Comparison of ENCODE assay signal across 8 cellular contexts in genomic region chr6:144055121-144055931, GRCh38. TPM values are rescaled to one million over a fixed set of nuclear protein-coding genes. Genes with fewer than 3 reads are reported as not detected.
DNase-seq lines count a peak whose midpoint lies in the region; ATAC-seq and TF ChIP-seq lines count a peak whose summit lies in the region.
"Had no signal": no experiment of that assay in that cellular context is flagged by ENCODE, and none has a peak within 500 bp of the region (broad histone marks: within the 10 kb centered on the region; RNA-seq: fewer than 3 reads in every experiment).

No MANE protein-coding gene starts in this region.

- no peak overlapping the region for H4K8ac ChIP-seq in trophoblast cell (ENCODE audit: low read depth, low read length)

- POLR2A ChIA-PET in activated CD4-positive, alpha-beta memory T cell treated with anti-CD3 and anti-CD28 coated beads, Interleukin-2, amount 10 ng/mL, durations not matched to agents 7 days and 5 days (lab: Charles Lee): interaction anchor here (1.1 to 3.8 kb wide), 10 partner anchors 10 to 544 kb away, joined by 3 to 116 read pairs (median 6); partner anchors contain the start of genes FUCA2, LTV1, SF3B5 and STX11

- H3K9me3 Mint-ChIP-seq in activated CD4-positive, alpha-beta memory T cell treated with anti-CD3 and anti-CD28 coated beads, Interleukin-2, amount 10 ng/mL, durations not matched to agents 7 days and 5 days: no peaks in the 10 kb centered on the region

- H3K23ac ChIP-seq in trophoblast cell (ENCODE audit: low read length): no peak overlapping the region

- H2BK5ac ChIP-seq in trophoblast cell (ENCODE audit: low read depth, low read length, poor library complexity): no peak overlapping the region

- no peaks in the 10 kb centered on the region for H3K79me2 ChIP-seq in trophoblast cell (ENCODE audit: control insufficient read depth, insufficient read depth, low read length, poor library complexity)

- peak; percentile 64 for DNase-seq in activated CD4-positive, alpha-beta memory T cell treated with anti-CD3 and anti-CD28 coated beads, Interleukin-2, amount 10 ng/mL, durations not matched to agents 7 days and 5 days
- DNase-seq in trophoblast cell: no peak
- no peak for DNase-seq in OCI-M2 (lab: John Stamatoyannopoulos, UW; ENCODE audit: unreplicated experiment)
- no peak for DNase-seq in heart left ventricle
- DNase-seq in BE2C: no peak

- WGBS in trophoblast cell (ENCODE audit: extremely low coverage, insufficient coverage, insufficient read length): no CpG with 5 or more reads among the region's 6 CpGs
- WGBS in heart left ventricle, 4 donors: 80 to 83% (median 82%) methylated on average over 6 of the region's 6 CpGs

- ATAC-seq in GM19324 (IDR thresholded peaks at IDR 0.05; ENCODE audit: low FRiP score, unreplicated experiment): peak; percentile 83
- ATAC-seq in HG03097 (IDR thresholded peaks at IDR 0.05; ENCODE audit: low FRiP score, unreplicated experiment): peak; percentile 57
- no peak for ATAC-seq in heart left ventricle

- no peak overlapping the region for H3K4ac ChIP-seq in trophoblast cell (ENCODE audit: low read depth, low read length)

- no peaks in the 10 kb centered on the region for H3K4me1 ChIP-seq in trophoblast cell (ENCODE audit: control insufficient read depth in 1 of 2, insufficient read depth in 2 of 2, low read length in 2 of 2)
- peaks cover 0 to 6% (median 0%) of the 10 kb centered on the region in 12 donors for H3K4me1 ChIP-seq in heart left ventricle
- H3K4me1 ChIP-seq in BE2C: no peaks in the 10 kb centered on the region

- H3K14ac ChIP-seq in trophoblast cell (ENCODE audit: low read length): no peak overlapping the region

- peaks cover 2% of the 10 kb centered on the region for H3K9me3 ChIP-seq in trophoblast cell (ENCODE audit: insufficient read depth, low read depth, low read length)
- H3K9me3 ChIP-seq in heart left ventricle: no peaks in the 10 kb centered on the region
- H3K9me3 ChIP-seq in BE2C: no peaks in the 10 kb centered on the region

- peak overlapping the region; percentile 82 for H3K27ac Mint-ChIP-seq in activated CD4-positive, alpha-beta memory T cell treated with anti-CD3 and anti-CD28 coated beads, Interleukin-2, amount 10 ng/mL, durations not matched to agents 7 days and 5 days

- no peak overlapping the region for H2BK120ac ChIP-seq in trophoblast cell (ENCODE audit: insufficient read depth, low read length, poor library complexity)

- TF ChIP-seq CTCF in heart left ventricle (IDR thresholded peaks at IDR 0.05) (no peak), BE2C (IDR thresholded peaks at IDR 0.05; ENCODE audit: low read depth, low read length) (no peak)

- H3K9ac ChIP-seq in trophoblast cell (ENCODE audit: low read length): no peak overlapping the region

- CTCF ChIA-PET in activated CD4-positive, alpha-beta memory T cell treated with anti-CD3 and anti-CD28 coated beads, Interleukin-2, amount 10 ng/mL, durations not matched to agents 7 days and 5 days (lab: Charles Lee): interaction anchor here (0.7 to 2.5 kb wide), 6 partner anchors 9 to 163 kb away, joined by 3 to 27 read pairs (median 4); no protein-coding TSS in a partner anchor

- H3K4me1 Mint-ChIP-seq in activated CD4-positive, alpha-beta memory T cell treated with anti-CD3 and anti-CD28 coated beads, Interleukin-2, amount 10 ng/mL, durations not matched to agents 7 days and 5 days: peaks cover 32% of the 10 kb centered on the region

- TF ChIP-seq POLR2A in heart left ventricle (IDR thresholded peaks at IDR 0.05): no peak

- no peak overlapping the region for H2BK12ac ChIP-seq in trophoblast cell (ENCODE audit: low read length)

- H4K91ac ChIP-seq in trophoblast cell (ENCODE audit: low read depth, low read length): no peak overlapping the region

- H3K36me3 ChIP-seq in trophoblast cell (ENCODE audit: control insufficient read depth in 1 of 2, insufficient read depth in 2 of 2, low read length in 2 of 2): no peaks in the 10 kb centered on the region
- H3K36me3 ChIP-seq in heart left ventricle: no peaks in the 10 kb centered on the region
- H3K36me3 ChIP-seq in BE2C: no peaks in the 10 kb centered on the region

- H3K4me3 Mint-ChIP-seq in activated CD4-positive, alpha-beta memory T cell treated with anti-CD3 and anti-CD28 coated beads, Interleukin-2, amount 10 ng/mL, durations not matched to agents 7 days and 5 days: peak overlapping the region; percentile 69

- no peaks in the 10 kb centered on the region for H3K79me1 ChIP-seq in trophoblast cell (ENCODE audit: low read length)

- no peak overlapping the region for H2AK5ac ChIP-seq in trophoblast cell (ENCODE audit: low read length)

- no peak overlapping the region for H4K12ac ChIP-seq in trophoblast cell (ENCODE audit: low read depth, low read length)

- H3K27me3 ChIP-seq in trophoblast cell (ENCODE audit: insufficient read depth, low read length) (no peaks in the 10 kb centered on the region), heart left ventricle (peaks cover 0 to 4% (median 0%) of the 10 kb centered on the region in 9 donors), BE2C (no peaks in the 10 kb centered on the region; the same call in 1 of the 2 replicates)

- peaks cover 6% of the 10 kb centered on the region for H3K36me3 Mint-ChIP-seq in activated CD4-positive, alpha-beta memory T cell treated with anti-CD3 and anti-CD28 coated beads, Interleukin-2, amount 10 ng/mL, durations not matched to agents 7 days and 5 days (ENCODE audit: low read depth)

- no peak overlapping the region for H3K4me2 ChIP-seq in trophoblast cell (ENCODE audit: low read length)

- H3K27me3 Mint-ChIP-seq in activated CD4-positive, alpha-beta memory T cell treated with anti-CD3 and anti-CD28 coated beads, Interleukin-2, amount 10 ng/mL, durations not matched to agents 7 days and 5 days: no peaks in the 10 kb centered on the region

- H3K4me3 ChIP-seq in trophoblast cell (ENCODE audit: low read depth, low read length) (peak overlapping the region; percentile 20), heart left ventricle (peak overlapping the region in 1 of 12 donors; percentile 40), BE2C (ENCODE audit: low read depth, low read length) (no peak overlapping the region)
- H3K4me3 ChIP-seq: SK-N-MC had no signal

- no peak overlapping the region for H2AFZ ChIP-seq in trophoblast cell (ENCODE audit: insufficient read depth, low read length, poor library complexity)

- no peak overlapping the region for H3K18ac ChIP-seq in trophoblast cell (ENCODE audit: low read length)

- H3K27ac ChIP-seq in trophoblast cell (ENCODE audit: low read depth, low read length) (no peak overlapping the region), heart left ventricle (peak overlapping the region in 1 of 12 donors; percentile 80)
- H3K27ac ChIP-seq: SK-N-MC had no signal

- intact Hi-C loops in heart left ventricle (cut with DNase I): no loop called here

RNA-seq across cellular contexts. Expression of gene SF3B5, which starts 40.0 kb away (rescaled TPM):
- 100 to 1,000 TPM; 128 to 130 TPM for total RNA-seq in activated CD4-positive, alpha-beta memory T cell treated with anti-CD3 and anti-CD28 coated beads, Interleukin-2, amount 10 ng/mL, durations not matched to agents 7 days and 5 days
- 171 and 172 TPM in 2 replicates for polyA plus RNA-seq in trophoblast cell (2013)
- 100 to 1,000 TPM in 8 of 9 donors, 10 to 100 TPM in 1; 99.5 to 240 (median 124) TPM for total RNA-seq in heart left ventricle
- 100 to 1,000 TPM; 150 to 281 TPM for polyA plus RNA-seq in heart left ventricle
- 305 TPM for polyA plus RNA-seq in BE2C (2012; ENCODE audit: insufficient read depth, insufficient read length, low read depth)

RNA-seq across cellular contexts. Expression of gene PLAGL1, which starts 47.3 kb away (rescaled TPM):
- 1 to 10 TPM; 5.7 to 6.3 TPM for total RNA-seq in activated CD4-positive, alpha-beta memory T cell treated with anti-CD3 and anti-CD28 coated beads, Interleukin-2, amount 10 ng/mL, durations not matched to agents 7 days and 5 days
- 0.41 and 0.49 TPM in 2 replicates for polyA plus RNA-seq in trophoblast cell (2013)
- total RNA-seq in heart left ventricle: 10 to 100 TPM in 5 of 9 donors, 1 to 10 TPM in 4; 6.6 to 27.3 (median 10.0) TPM
- 1 to 10 TPM; 7.7 to 9.5 TPM for polyA plus RNA-seq in heart left ventricle
- polyA plus RNA-seq in BE2C (2012; ENCODE audit: insufficient read depth, insufficient read length, low read depth): not detected

Comparison
In these comparisons a context has a peak if more than half of its experiments do, and no peak if none do; other contexts are left out.
1. ATAC-seq: peak in GM19324 (single experiment) and HG03097 (single experiment); none in heart left ventricle (0 of 4).